In the genomic region with DNA sequence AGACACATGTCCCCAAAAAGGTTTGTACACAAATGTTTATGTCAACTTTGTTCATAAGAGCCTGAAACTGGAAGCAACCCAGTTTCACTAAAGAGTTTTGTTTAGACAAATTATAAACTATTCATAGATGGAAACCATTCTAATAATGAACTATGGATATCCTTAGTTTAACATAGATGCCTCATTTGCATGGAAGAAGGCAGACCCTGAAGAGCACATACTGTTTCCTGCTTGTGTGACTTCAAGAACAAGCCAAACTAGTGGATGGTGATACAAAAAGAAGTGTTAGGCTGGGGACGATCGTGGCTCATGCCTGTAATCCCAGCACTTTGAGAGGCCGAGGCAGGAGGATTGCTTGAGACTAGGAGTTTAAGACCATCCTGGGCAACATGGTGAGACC, we compare ENCODE assay signal across 22 cellular contexts. TPM values are rescaled to one million over a fixed set of nuclear protein-coding genes. Genes with fewer than 3 reads are reported as not detected.
"Had no signal": no experiment of that assay in that cellular context is flagged by ENCODE, and none has a peak within 500 bp of the region (broad histone marks: within the 10 kb centered on the region; RNA-seq: fewer than 3 reads in every experiment).

No MANE protein-coding gene starts in this region.

- H3K27me3 ChIP-seq: colonic mucosa, gastrocnemius medialis, upper lobe of right lung had no signal

- H3K9me3 ChIP-seq: colonic mucosa, gastrocnemius medialis, left ventricle myocardium inferior, thoracic aorta, upper lobe of right lung had no signal

- H3K27ac ChIP-seq: brain microvascular endothelial cell, colonic mucosa, gastrocnemius medialis, left ventricle myocardium inferior, thoracic aorta, upper lobe of right lung had no signal

- H3K4me3 ChIP-seq: colonic mucosa, gastrocnemius medialis, left ventricle myocardium inferior, thoracic aorta, upper lobe of right lung had no signal

- ATAC-seq: activated CD8-positive, alpha-beta T cell treated with anti-CD3 and anti-CD28 coated beads, Interleukin-2, amount 10 ng/mL, durations not matched to agents 7 days and 5 days; gastrocnemius medialis; stimulated activated naive B cell treated with anti-CD40 and anti-IgM and Interleukin-4, amounts not matched to agents 10 μg/mL and 1 μg/mL and 100 μg/mL, for 72 hours; upper lobe of right lung had no signal

- DNase-seq: activated CD4-positive, alpha-beta T cell treated with anti-CD3 and anti-CD28 coated beads, Interleukin-2, amount 10 ng/mL, durations not matched to agents 7 days and 5 days; activated CD8-positive, alpha-beta memory T cell treated with anti-CD3 and anti-CD28 coated beads, Interleukin-2, amount 50 U/mL, for 48 hours; activated CD8-positive, alpha-beta T cell treated with anti-CD3 and anti-CD28 coated beads, Interleukin-2, amount 10 ng/mL, durations not matched to agents 7 days and 5 days; activated effector memory CD4-positive, alpha-beta T cell treated with Interleukin-2 at 50 U/mL for 16 hours; activated naive CD4-positive, alpha-beta T cell treated with anti-CD3 and anti-CD28 coated beads, Interleukin-2, amount 50 U/mL, for 16 hours; activated T-cell treated with anti-CD3 and anti-CD28 coated beads, Interleukin-2, amount 50 U/mL, for 48 hours; aorta; brain microvascular endothelial cell; colonic mucosa; erythroblast; gastrocnemius medialis; head of caudate nucleus; immature natural killer cell; kidney glomerular epithelial cell; left ventricle myocardium inferior; mammary epithelial cell; midbrain; nephron progenitor cell; nucleus accumbens; stimulated activated naive B cell treated with anti-CD40 and anti-IgM and Interleukin-4, amounts not matched to agents 10 μg/mL and 1 μg/mL and 100 μg/mL, for 72 hours; upper lobe of right lung had no signal

- H3K36me3 ChIP-seq: brain microvascular endothelial cell, colonic mucosa, gastrocnemius medialis, left ventricle myocardium inferior, thoracic aorta, upper lobe of right lung had no signal

- H3K4me1 ChIP-seq: colonic mucosa, left ventricle myocardium inferior, upper lobe of right lung had no signal

RNA-seq across cellular contexts. Expression of gene ACOXL, which starts 48.1 kb away (rescaled TPM):
- total RNA-seq: activated CD8-positive, alpha-beta T cell treated with anti-CD3 and anti-CD28 coated beads, Interleukin-2, amount 10 ng/mL, durations not matched to agents 7 days and 5 days; aorta; gastrocnemius medialis; left ventricle myocardium inferior; thoracic aorta had no signal
